10 cellular contexts compared by ENCODE assay signal in the genomic region with DNA sequence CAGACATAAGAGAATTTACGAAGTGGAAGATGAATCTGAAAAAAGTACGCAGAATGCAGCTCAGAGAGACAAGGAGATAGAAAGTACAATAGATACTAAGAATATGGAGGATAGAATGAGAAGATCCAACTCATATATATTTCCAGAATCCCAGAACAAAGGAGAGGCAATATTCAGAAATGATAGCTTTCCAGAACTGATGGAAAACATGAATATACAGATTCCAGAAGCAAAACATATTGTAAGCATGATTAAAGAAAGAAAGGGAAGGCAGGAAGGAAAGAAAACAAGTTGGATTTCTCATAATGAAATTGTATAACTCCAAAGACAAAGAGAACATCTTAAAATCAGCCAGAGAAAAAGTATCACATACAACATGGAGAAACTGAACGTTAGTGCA. TPM values are rescaled to one million over a fixed set of nuclear protein-coding genes. Genes with fewer than 3 reads are reported as not detected.
"Had no signal": no experiment of that assay in that cellular context is flagged by ENCODE, and none has a peak within 500 bp of the region (broad histone marks: within the 10 kb centered on the region; RNA-seq: fewer than 3 reads in every experiment).

No MANE protein-coding gene starts in this region.

- DNase-seq: GM23248, GOT3, H7, Karpas-422, KBM-7 had no signal

- H3K4me3 Mint-ChIP-seq: IgD-negative memory B cell had no signal

- ATAC-seq: HCT116 had no signal

- H3K4me1 ChIP-seq: HAP-1 had no signal

- H3K36me3 ChIP-seq: HAP-1 had no signal

- FAIRE-seq: HTR-8/SVneo had no signal

- H3K4me3 ChIP-seq: GM23248, HAP-1 had no signal

- H3K27ac Mint-ChIP-seq: IgD-negative memory B cell had no signal

- H3K4me2 ChIP-seq: KMS-11 had no signal

- H3K9me3 ChIP-seq: HAP-1 had no signal

- H3K9ac ChIP-seq: GM23248, KMS-11 had no signal

- H3K27ac ChIP-seq: GM23248, KMS-11 had no signal

- H3K27me3 Mint-ChIP-seq: IgD-negative memory B cell had no signal

RNA-seq across cellular contexts. Expression of a gene that starts 22.9 kb away (rescaled TPM):
- polyA plus RNA-seq: GM23248, IgD-negative memory B cell had no signal

RNA-seq across cellular contexts. Expression of a gene that starts 41.6 kb away (rescaled TPM):
- polyA plus RNA-seq: IgD-negative memory B cell had no signal
